Comparison of ENCODE assay signal across 32 cellular contexts in the genomic region with DNA sequence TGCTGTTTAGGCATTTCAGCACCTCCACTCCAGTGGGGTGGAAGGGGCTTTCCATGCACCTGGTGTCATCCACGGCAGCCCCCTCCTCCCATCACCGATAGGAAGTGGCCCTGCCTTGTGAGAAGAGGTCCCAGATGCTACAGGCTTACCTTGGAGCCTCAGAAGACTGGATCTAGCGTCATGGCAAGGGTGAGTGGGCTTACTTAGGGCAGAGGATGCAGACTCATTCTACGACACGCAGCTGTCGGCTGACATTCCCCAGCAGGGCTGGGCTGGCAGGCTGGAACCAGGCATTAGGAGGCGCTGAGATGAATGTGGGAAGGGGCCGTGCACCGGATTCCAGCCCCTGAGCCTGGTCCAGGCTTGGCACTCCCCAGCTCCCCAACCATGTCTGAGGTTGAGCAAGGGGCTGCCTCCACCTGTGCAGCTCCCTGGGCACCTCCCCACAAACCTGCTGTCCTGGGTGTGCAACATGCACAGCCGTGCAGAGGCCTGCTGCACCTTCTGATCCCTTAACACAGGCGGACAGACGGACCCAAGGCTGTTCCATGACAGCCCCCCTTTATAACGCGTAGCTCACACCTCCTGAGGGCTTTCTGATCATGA. TPM values are rescaled to one million over a fixed set of nuclear protein-coding genes. Genes with fewer than 3 reads are reported as not detected.
"Had no signal": no experiment of that assay in that cellular context is flagged by ENCODE, and none has a peak within 500 bp of the region (broad histone marks: within the 10 kb centered on the region; RNA-seq: fewer than 3 reads in every experiment).

No MANE protein-coding gene starts in this region.

- DNase-seq: activated CD4-positive, alpha-beta T cell treated with anti-CD3 and anti-CD28 coated beads for 4 hours; activated CD8-positive, alpha-beta memory T cell treated with anti-CD3 and anti-CD28 coated beads, Interleukin-2, amount 50 U/mL, for 4 hours; activated CD8-positive, alpha-beta T cell treated with anti-CD3 and anti-CD28 coated beads for 36 hours; activated gamma-delta T cell treated with Interleukin-2 at 50 U/mL for 16 hours; activated naive CD4-positive, alpha-beta T cell treated with anti-CD3 and anti-CD28 coated beads, Interleukin-2, amount 10 ng/mL, durations not matched to agents 7 days and 5 days; activated naive CD8-positive, alpha-beta T cell treated with anti-CD3 and anti-CD28 coated beads for 36 hours; activated T-cell treated with anti-CD3 and anti-CD28 coated beads, Interleukin-2, amount 50 U/mL, for 72 hours; caudate nucleus; KG1; NCI-H1092; NCI-H1417; NCI-H1930; NCI-H2107; NCI-H345; NCI-H510A; NCI-H526 treated with DMSO at 0.1 percent for 48 hours; NK-92 treated with Interleukin-12 subunit alpha and Interleukin-12 subunit beta, amount 100 ng/mL, for 24 hours; OCI-M1; Right ventricle myocardium superior; RPMI8226; SW 1271; WERI-Rb-1 had no signal

- H3K36me3 Mint-ChIP-seq: activated naive CD4-positive, alpha-beta T cell treated with anti-CD3 and anti-CD28 coated beads, Interleukin-2, amount 10 ng/mL, durations not matched to agents 7 days and 5 days; activated naive CD8-positive, alpha-beta T cell treated with anti-CD3 and anti-CD28 coated beads for 36 hours had no signal

- H3K4me1 ChIP-seq: breast epithelium, SJSA1 had no signal

- H3K4me3 ChIP-seq: breast epithelium, SJSA1 had no signal

- H3K9me3 Mint-ChIP-seq: activated CD8-positive, alpha-beta T cell treated with anti-CD3 and anti-CD28 coated beads for 36 hours; activated naive CD4-positive, alpha-beta T cell treated with anti-CD3 and anti-CD28 coated beads, Interleukin-2, amount 10 ng/mL, durations not matched to agents 7 days and 5 days; activated naive CD8-positive, alpha-beta T cell treated with anti-CD3 and anti-CD28 coated beads for 36 hours; activated T-cell treated with anti-CD3 and anti-CD28 coated beads, Interleukin-2, amount 50 U/mL, for 72 hours; activated T-helper 2 cell treated with anti-CD3 and anti-CD28 coated beads, Interferon-gamma antibody, Interleukin-2, Interleukin-4, amounts not matched to agents 10 μg/mL and 5 μg/mL and 100 μg/mL, durations not matched to agents 14 hours and 24 hours and 36 hours; T-helper 2 cell treated with Interferon-gamma antibody and Interleukin-4, amounts not matched to agents 5 μg/mL and 100 μg/mL, for 36 hours had no signal

- H3K4me3 Mint-ChIP-seq: activated CD8-positive, alpha-beta T cell treated with anti-CD3 and anti-CD28 coated beads for 36 hours; activated naive CD4-positive, alpha-beta T cell treated with anti-CD3 and anti-CD28 coated beads, Interleukin-2, amount 10 ng/mL, durations not matched to agents 7 days and 5 days; activated naive CD8-positive, alpha-beta T cell treated with anti-CD3 and anti-CD28 coated beads for 36 hours; activated T-cell treated with anti-CD3 and anti-CD28 coated beads, Interleukin-2, amount 50 U/mL, for 72 hours; T-helper 2 cell treated with Interferon-gamma antibody and Interleukin-4, amounts not matched to agents 5 μg/mL and 100 μg/mL, for 36 hours had no signal

- H3K9me3 ChIP-seq: breast epithelium, SJSA1 had no signal

- ATAC-seq: activated CD4-positive, CD25-positive, alpha-beta regulatory T cell treated with anti-CD3 and anti-CD28 coated beads, Interleukin-2, amount 50 U/mL, for 24 hours; activated CD8-positive, alpha-beta T cell treated with anti-CD3 and anti-CD28 coated beads for 36 hours; activated T-cell treated with anti-CD3 and anti-CD28 coated beads, Interleukin-2, amount 50 U/mL, for 72 hours; Panc1 had no signal

- H3K36me3 ChIP-seq: breast epithelium, SJSA1, WERI-Rb-1 had no signal

- H3K27me3 ChIP-seq: breast epithelium had no signal

- H3K27ac Mint-ChIP-seq: activated CD8-positive, alpha-beta T cell treated with anti-CD3 and anti-CD28 coated beads for 36 hours; activated naive CD4-positive, alpha-beta T cell treated with anti-CD3 and anti-CD28 coated beads, Interleukin-2, amount 10 ng/mL, durations not matched to agents 7 days and 5 days; activated naive CD8-positive, alpha-beta T cell treated with anti-CD3 and anti-CD28 coated beads for 36 hours; activated T-cell treated with anti-CD3 and anti-CD28 coated beads, Interleukin-2, amount 50 U/mL, for 72 hours; activated T-helper 2 cell treated with anti-CD3 and anti-CD28 coated beads, Interferon-gamma antibody, Interleukin-2, Interleukin-4, amounts not matched to agents 10 μg/mL and 5 μg/mL and 100 μg/mL, durations not matched to agents 14 hours and 24 hours and 36 hours; T-helper 2 cell treated with Interferon-gamma antibody and Interleukin-4, amounts not matched to agents 5 μg/mL and 100 μg/mL, for 36 hours had no signal

- H3K27me3 Mint-ChIP-seq: activated naive CD8-positive, alpha-beta T cell treated with anti-CD3 and anti-CD28 coated beads for 36 hours had no signal

- H3K4me1 Mint-ChIP-seq: activated naive CD4-positive, alpha-beta T cell treated with anti-CD3 and anti-CD28 coated beads, Interleukin-2, amount 10 ng/mL, durations not matched to agents 7 days and 5 days; activated naive CD8-positive, alpha-beta T cell treated with anti-CD3 and anti-CD28 coated beads for 36 hours had no signal

- H3K27ac ChIP-seq: breast epithelium, SJSA1, WERI-Rb-1 had no signal

RNA-seq across cellular contexts. Expression of gene PRLH, which starts 1.7 kb away (rescaled TPM):
- total RNA-seq: activated CD8-positive, alpha-beta T cell treated with anti-CD3 and anti-CD28 coated beads for 36 hours; activated naive CD8-positive, alpha-beta T cell treated with anti-CD3 and anti-CD28 coated beads for 36 hours; activated T-cell treated with anti-CD3 and anti-CD28 coated beads, Interleukin-2, amount 50 U/mL, for 72 hours; activated T-helper 2 cell treated with anti-CD3 and anti-CD28 coated beads, Interferon-gamma antibody, Interleukin-2, Interleukin-4, amounts not matched to agents 10 μg/mL and 5 μg/mL and 100 μg/mL, durations not matched to agents 14 hours and 24 hours and 36 hours; aorta; breast epithelium; LHCN-M2; M059J; Right ventricle myocardium superior; SJSA1; T-helper 1 cell treated with Interleukin-12 subunit alpha and Interleukin-12 subunit beta and Interleukin-4 antibody, amounts not matched to agents 30 ng/mL and 1 ng/mL, for 36 hours had no signal
- polyA plus RNA-seq: aorta had no signal

RNA-seq across cellular contexts. Expression of gene RAB17, which starts 25.9 kb away (rescaled TPM):
- total RNA-seq: T-helper 1 cell treated with Interleukin-12 subunit alpha and Interleukin-12 subunit beta and Interleukin-4 antibody, amounts not matched to agents 30 ng/mL and 1 ng/mL, for 36 hours had no signal
